Comparison of ENCODE assay signal across 17 cellular contexts in the genomic region with DNA sequence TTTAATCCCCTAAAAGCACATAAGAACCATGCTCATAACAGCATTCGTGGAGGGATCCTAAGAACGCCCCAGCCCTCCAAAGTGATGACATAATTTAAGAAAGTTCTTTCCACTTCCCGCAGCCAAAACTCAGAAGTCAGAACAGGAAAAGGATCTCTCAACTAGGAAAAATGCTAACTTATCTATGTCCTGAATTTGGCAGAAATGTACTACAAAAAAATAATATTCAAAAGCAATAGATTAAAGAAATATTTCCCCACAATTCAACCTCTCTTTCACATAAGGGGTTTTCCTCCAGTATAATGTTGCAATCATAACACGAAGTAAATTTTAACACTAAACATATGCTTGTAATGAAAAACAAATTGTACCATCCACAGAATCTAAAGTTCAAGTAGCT. TPM values are rescaled to one million over a fixed set of nuclear protein-coding genes. Genes with fewer than 3 reads are reported as not detected.
DNase-seq lines count a peak whose midpoint lies in the region; ATAC-seq and TF ChIP-seq lines count a peak whose summit lies in the region.
"Had no signal": no experiment of that assay in that cellular context is flagged by ENCODE, and none has a peak within 500 bp of the region (broad histone marks: within the 10 kb centered on the region; RNA-seq: fewer than 3 reads in every experiment).

No MANE protein-coding gene starts in this region.

- in situ Hi-C loops in ACHN (cut with HindIII; ENCODE audit: low pct_ligation_motif_present, low pct_unique_long_range_greater_than_20kb, low sequenced_read_pairs): no loop called here

- no peak for TF ChIP-seq EP300 in tibial nerve (IDR thresholded peaks at IDR 0.05)

- H3K4me1 ChIP-seq in adrenal gland (replicated peaks in 1 of 2): peaks cover 0 to 14% of the 10 kb centered on the region in 2 donors
- peaks cover 0 to 40% (median 14%) of the 10 kb centered on the region in 4 donors for H3K4me1 ChIP-seq in tibial nerve
- peaks cover 0 to 4% of the 10 kb centered on the region in 2 donors for H3K4me1 ChIP-seq in left lung
- peaks cover 18% of the 10 kb centered on the region for H3K4me1 ChIP-seq in body of pancreas
- H3K4me1 ChIP-seq: neural progenitor cell had no signal

- H3K27ac Mint-ChIP-seq in nephron: peak overlapping the region; percentile 94 to 99 (median 98)
- H3K27ac Mint-ChIP-seq: activated B cell treated with CpG ODN at 0.5 μM for 24 hours; dendritic cell treated with granulocyte-macrophage colony-stimulating factor and Interleukin-4, amounts not matched to agents 40 ng/mL and 50 ng/mL, for 4 days; T-helper 1 cell treated with Interleukin-12 subunit alpha and Interleukin-12 subunit beta and Interleukin-4 antibody, amounts not matched to agents 30 μg/mL and 1 μg/mL, for 36 hours had no signal

- peaks cover 0 to 57% of the 10 kb centered on the region in 2 donors for H3K36me3 ChIP-seq in adrenal gland (replicated peaks in 1 of 2)
- peaks cover 0 to 63% (median 6%) of the 10 kb centered on the region in 3 donors for H3K36me3 ChIP-seq in tibial nerve
- H3K36me3 ChIP-seq in left lung: peaks cover 0 to 65% of the 10 kb centered on the region in 2 donors
- peaks cover 9 to 10% of the 10 kb centered on the region in 2 donors for H3K36me3 ChIP-seq in body of pancreas (replicated peaks in 1 of 2; ENCODE audit: insufficient read depth in 1 of 2, low read depth in 2 of 2)
- H3K36me3 ChIP-seq: neural progenitor cell had no signal

- no peak for TF ChIP-seq POLR2A in adrenal gland (IDR thresholded peaks at IDR 0.05)
- TF ChIP-seq POLR2A in tibial nerve (IDR thresholded peaks at IDR 0.05): no peak
- TF ChIP-seq POLR2A in body of pancreas (IDR thresholded peaks at IDR 0.05): no peak

- H3K4me3 ChIP-seq in adrenal gland (no peak overlapping the region), fibroblast of the aortic adventitia (ENCODE audit: low read depth, low read length) (no peak overlapping the region), tibial nerve (no peak overlapping the region), left lung (no peak overlapping the region), body of pancreas (no peak overlapping the region)
- H3K4me3 ChIP-seq: BLaER1, K562, lower lobe of right lung, neural progenitor cell had no signal

- H3K36me3 Mint-ChIP-seq in nephron (ENCODE audit: low read depth): peaks cover 53% of the 10 kb centered on the region

- H3K27me3 Mint-ChIP-seq in nephron (ENCODE audit: low read depth): no peaks in the 10 kb centered on the region
- H3K27me3 Mint-ChIP-seq: activated B cell treated with CpG ODN at 0.5 μM for 24 hours; dendritic cell treated with granulocyte-macrophage colony-stimulating factor and Interleukin-4, amounts not matched to agents 40 ng/mL and 50 ng/mL, for 4 days had no signal

- no peak for TF ChIP-seq CTCF in adrenal gland (IDR thresholded peaks at IDR 0.05)
- TF ChIP-seq CTCF in fibroblast of the aortic adventitia (IDR thresholded peaks at IDR 0.05; ENCODE audit: insufficient read depth, low read length): no peak
- no peak for TF ChIP-seq CTCF in nephron (IDR thresholded peaks at IDR 0.05; ENCODE audit: unreplicated experiment in 3 of 3)
- TF ChIP-seq CTCF in tibial nerve (IDR thresholded peaks at IDR 0.05): no peak
- TF ChIP-seq CTCF in left lung (IDR thresholded peaks at IDR 0.05): no peak
- no peak for TF ChIP-seq CTCF in body of pancreas (IDR thresholded peaks at IDR 0.05)

- peak overlapping the region in 1 of 3 experiments; percentile 54 for H3K4me3 Mint-ChIP-seq in nephron
- H3K4me3 Mint-ChIP-seq: activated B cell treated with CpG ODN at 0.5 μM for 24 hours; dendritic cell treated with granulocyte-macrophage colony-stimulating factor and Interleukin-4, amounts not matched to agents 40 ng/mL and 50 ng/mL, for 4 days; neural progenitor cell; T-helper 1 cell treated with Interleukin-12 subunit alpha and Interleukin-12 subunit beta and Interleukin-4 antibody, amounts not matched to agents 30 μg/mL and 1 μg/mL, for 36 hours had no signal

- 65 to 73% (median 70%) methylated on average over 4 of the region's 4 CpGs for WGBS in adrenal gland, 4 donors
- 52 to 53% methylated on average over 4 of the region's 4 CpGs for WGBS in tibial nerve, 2 donors
- 75 to 80% methylated on average over 4 of the region's 4 CpGs for WGBS in body of pancreas, 2 donors

- H3K9me3 ChIP-seq in adrenal gland (replicated peaks in 1 of 3): no peaks in the 10 kb centered on the region
- H3K9me3 ChIP-seq in tibial nerve: no peaks in the 10 kb centered on the region
- H3K9me3 ChIP-seq in left lung: no peaks in the 10 kb centered on the region
- no peaks in the 10 kb centered on the region for H3K9me3 ChIP-seq in body of pancreas
- H3K9me3 ChIP-seq: BLaER1, lower lobe of right lung had no signal

- intact Hi-C loops in adrenal gland (cut with DNase I) (no loop called here), left lung (cut with DNase I) (no loop called here), body of pancreas (cut with DNase I) (no loop called here)

- no peaks in the 10 kb centered on the region for H3K27me3 ChIP-seq in adrenal gland
- H3K27me3 ChIP-seq in tibial nerve: no peaks in the 10 kb centered on the region
- no peaks in the 10 kb centered on the region for H3K27me3 ChIP-seq in left lung
- H3K27me3 ChIP-seq in body of pancreas: no peaks in the 10 kb centered on the region
- H3K27me3 ChIP-seq: BLaER1, neural progenitor cell had no signal

- DNase-seq in adrenal gland (no peak), fibroblast of the aortic adventitia (ENCODE audit: low read depth) (peak; percentile 90), tibial nerve (ENCODE audit: low spot score in 2 of 2) (no peak), left lung (no peak), ACHN (no peak), body of pancreas (no peak)
- DNase-seq: activated B cell treated with CpG ODN at 0.5 μM for 24 hours, DMS 273 treated with DMSO at 0.1 percent for 48 hours, NCI-H1048, NCI-H748 treated with DMSO at 0.1 percent for 48 hours had no signal

- H3K27ac ChIP-seq in adrenal gland: peak overlapping the region in 3 of 5 donors; percentile 4 to 52 (median 45)
- peak overlapping the region in 3 of 4 donors; percentile 69 to 81 (median 78) for H3K27ac ChIP-seq in tibial nerve
- peak overlapping the region in 1 of 2 donors; percentile 53 for H3K27ac ChIP-seq in left lung
- H3K27ac ChIP-seq in body of pancreas: no peak overlapping the region
- H3K27ac ChIP-seq: BLaER1, neural progenitor cell had no signal

- H3K9me3 Mint-ChIP-seq in nephron: no peaks in the 10 kb centered on the region
- H3K9me3 Mint-ChIP-seq: activated B cell treated with CpG ODN at 0.5 μM for 24 hours; dendritic cell treated with granulocyte-macrophage colony-stimulating factor and Interleukin-4, amounts not matched to agents 40 ng/mL and 50 ng/mL, for 4 days; neural progenitor cell; T-helper 1 cell treated with Interleukin-12 subunit alpha and Interleukin-12 subunit beta and Interleukin-4 antibody, amounts not matched to agents 30 μg/mL and 1 μg/mL, for 36 hours had no signal

- peaks cover 41% of the 10 kb centered on the region for H3K4me1 Mint-ChIP-seq in nephron

- ATAC-seq in left lung (no peak), body of pancreas (no peak)
- ATAC-seq: K562, lower lobe of right lung had no signal

RNA-seq across cellular contexts. Expression of gene ASB13, which starts 23.0 kb away (rescaled TPM):
- total RNA-seq in adrenal gland (10 to 100 TPM; 34.6 to 65.9 (median 48.0) TPM), fibroblast of the aortic adventitia (ENCODE audit: low replicate concordance) (8.4 and 17.1 TPM in 2 replicates), tibial nerve (10 to 100 TPM; 18.3 to 39.2 (median 32.3) TPM), left lung (10 to 100 TPM; 12.9 to 19.6 TPM), body of pancreas (10 to 100 TPM in 1 of 2 donors, 1 to 10 TPM in 1; 7.6 to 15.0 TPM)
- 10 to 100 TPM; 24.4 to 44.8 (median 39.1) TPM for polyA plus RNA-seq in adrenal gland

RNA-seq across cellular contexts. Expression of gene TASOR2, which starts 41.3 kb away (rescaled TPM):
- total RNA-seq in adrenal gland (100 to 1,000 TPM in 2 of 8 donors, 10 to 100 TPM in 6; 36.6 to 182 (median 53.1) TPM), fibroblast of the aortic adventitia (ENCODE audit: low replicate concordance) (92.9 and 147 TPM in 2 replicates), tibial nerve (10 to 100 TPM; 67.3 to 83.7 (median 79.6) TPM), left lung (10 to 100 TPM; 54.1 to 66.5 TPM), body of pancreas (100 to 1,000 TPM in 1 of 2 donors, 10 to 100 TPM in 1; 47.2 to 114 TPM)
- 10 to 100 TPM; 15.4 to 43.4 (median 32.2) TPM for polyA plus RNA-seq in adrenal gland

Comparison
In these comparisons a context has a peak if more than half of its experiments do, and no peak if none do; other contexts are left out.
1. H3K27ac ChIP-seq: peak in adrenal gland (3 of 5) and tibial nerve (3 of 4); none in body of pancreas (0 of 4).